In the genomic region with DNA sequence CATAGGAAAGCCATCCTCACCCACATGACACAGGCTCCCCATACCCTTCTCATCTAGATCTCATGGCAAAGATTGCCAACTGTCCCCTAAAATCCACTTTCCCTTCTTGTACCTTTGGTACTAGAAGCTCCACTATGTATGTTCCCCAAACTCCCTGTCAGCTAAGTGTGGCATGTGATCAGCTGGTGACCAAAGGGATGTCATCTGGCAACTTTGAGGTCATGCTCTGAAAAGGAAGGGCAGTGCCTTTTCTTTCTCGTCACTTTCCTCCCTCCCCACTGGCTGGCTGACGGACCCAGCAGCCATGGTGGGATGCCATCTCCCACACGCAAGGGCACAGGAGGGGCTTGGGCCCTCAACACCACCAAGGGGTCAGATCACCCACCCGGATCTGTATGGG, we compare ENCODE assay signal across 16 cellular contexts. TPM values are rescaled to one million over a fixed set of nuclear protein-coding genes. Genes with fewer than 3 reads are reported as not detected.
DNase-seq lines count a peak whose midpoint lies in the region; ATAC-seq and TF ChIP-seq lines count a peak whose summit lies in the region.
"Had no signal": no experiment of that assay in that cellular context is flagged by ENCODE, and none has a peak within 500 bp of the region (broad histone marks: within the 10 kb centered on the region; RNA-seq: fewer than 3 reads in every experiment).

No MANE protein-coding gene starts in this region.

- CTCF ChIA-PET in CD8-positive, alpha-beta memory T cell (lab: Charles Lee), result interaction anchor here (1.7 kb wide), 2 partner anchors 13 to 17 kb away, joined by 4 read pairs; no protein-coding TSS in a partner anchor

- H3K27ac ChIP-seq in BLaER1 (peak overlapping the region; percentile 96), mesenchymal stem cell (ENCODE audit: low read length, poor library complexity, severe bottlenecking) (no peak overlapping the region)
- H3K27ac ChIP-seq in CD8-positive, alpha-beta memory T cell (ENCODE audit: low read depth, low read length), result peak overlapping the region; percentile 28
- H3K27ac ChIP-seq: ovary, vagina had no signal

- TF ChIP-seq CTCF in GM20000 (IDR thresholded peaks at IDR 0.05; ENCODE audit: extremely low read depth, missing control alignments), result no peak

- H3K4me1 ChIP-seq in BLaER1 (peaks cover 100% of the 10 kb centered on the region), mesenchymal stem cell (ENCODE audit: control insufficient read depth, insufficient read depth, low read depth, low read length) (peaks cover 22% of the 10 kb centered on the region)
- H3K4me1 ChIP-seq in CD8-positive, alpha-beta memory T cell (ENCODE audit: insufficient read depth, low read length), result peaks cover 95% of the 10 kb centered on the region

- H3K27me3 ChIP-seq in BLaER1 (no peaks in the 10 kb centered on the region), mesenchymal stem cell (ENCODE audit: control insufficient read depth in 1 of 2, insufficient read depth in 1 of 2, low read length in 2 of 2) (no peaks in the 10 kb centered on the region)
- no peaks in the 10 kb centered on the region for H3K27me3 ChIP-seq in CD8-positive, alpha-beta memory T cell (ENCODE audit: insufficient read depth, low read length, poor library complexity, severe bottlenecking)
- H3K27me3 ChIP-seq: ovary, vagina had no signal

- H3K27ac Mint-ChIP-seq in CD8-positive, alpha-beta memory T cell, result peak overlapping the region; percentile 85 to 95 (median 90)
- peak overlapping the region; percentile 92 for H3K27ac Mint-ChIP-seq in activated T-helper 17 cell treated with anti-CD3 and anti-CD28 coated beads, Interleukin-2, amount 50 U/mL, for 72 hours

- H3K23ac ChIP-seq in mesenchymal stem cell (ENCODE audit: low read length in 2 of 2), result peak overlapping the region in 1 of 2 experiments; percentile 5

- H3K79me1 ChIP-seq in mesenchymal stem cell (replicated peaks; ENCODE audit: low read length, poor library complexity, severe bottlenecking), result peaks cover 2% of the 10 kb centered on the region

- H3K4me3 Mint-ChIP-seq in CD8-positive, alpha-beta memory T cell, result peak overlapping the region in 5 of 7 donors; percentile 34 to 75 (median 49)
- peak overlapping the region; percentile 82 for H3K4me3 Mint-ChIP-seq in activated T-helper 17 cell treated with anti-CD3 and anti-CD28 coated beads, Interleukin-2, amount 50 U/mL, for 72 hours
- H3K4me3 Mint-ChIP-seq: T-helper 1 cell treated with Interleukin-12 subunit alpha and Interleukin-12 subunit beta and Interleukin-4 antibody, amounts not matched to agents 30 μg/mL and 1 μg/mL, for 36 hours had no signal

- no peaks in the 10 kb centered on the region for H3K27me3 Mint-ChIP-seq in CD8-positive, alpha-beta memory T cell
- H3K27me3 Mint-ChIP-seq in activated T-helper 17 cell treated with anti-CD3 and anti-CD28 coated beads, Interleukin-2, amount 50 U/mL, for 72 hours, result no peaks in the 10 kb centered on the region

- H4K20me1 ChIP-seq in BLaER1, result no peaks in the 10 kb centered on the region

- peak overlapping the region; percentile 7 for H4K8ac ChIP-seq in mesenchymal stem cell (ENCODE audit: low read length)

- H4K91ac ChIP-seq in mesenchymal stem cell (ENCODE audit: low read length), result no peak overlapping the region

- H3K14ac ChIP-seq in mesenchymal stem cell (ENCODE audit: low read length in 2 of 2), result no peak overlapping the region

- H2BK15ac ChIP-seq in mesenchymal stem cell (ENCODE audit: low read depth, poor library complexity, severe bottlenecking), result no peak overlapping the region

- no peak for DNase-seq in CD8-positive, alpha-beta memory T cell
- no peak for DNase-seq in mesenchymal stem cell
- no peak for DNase-seq in SHP77 treated with DMSO at 0.1 percent for 48 hours (lab: John Stamatoyannopoulos, UW)
- no peak for DNase-seq in activated CD4-positive, CD25-positive, alpha-beta regulatory T cell (lab: John Stamatoyannopoulos, UW)
- no peak for DNase-seq in GM20000 (ENCODE audit: low spot score)
- no peak for DNase-seq in COLO829 (ENCODE audit: low spot score)
- DNase-seq: glutamatergic neuron; NCI-H1092; NK-92 treated with Interleukin-12 subunit alpha and Interleukin-12 subunit beta, amount 100 ng/mL, for 24 hours; ovary; stimulated activated naive CD4-positive, alpha-beta T cell treated with Interleukin-2 at 50 U/mL for 16 hours had no signal

- peak overlapping the region; percentile 79 for H3K9ac ChIP-seq in BLaER1
- no peak overlapping the region for H3K9ac ChIP-seq in mesenchymal stem cell (ENCODE audit: low read length)

- H2AK5ac ChIP-seq in mesenchymal stem cell (ENCODE audit: low read length, severe bottlenecking), result no peak overlapping the region

- 94% methylated on average over 4 of the region's 4 CpGs for WGBS in mesenchymal stem cell

- no peak overlapping the region for H2BK5ac ChIP-seq in mesenchymal stem cell (ENCODE audit: low read depth, low read length, poor library complexity, severe bottlenecking)

- peak overlapping the region in 1 of 2 experiments; percentile 65 for H3K18ac ChIP-seq in mesenchymal stem cell (ENCODE audit: low read depth in 1 of 2, low read length in 2 of 2)

- no peak overlapping the region for H3K4me3 ChIP-seq in BLaER1
- H3K4me3 ChIP-seq in CD8-positive, alpha-beta memory T cell (ENCODE audit: low read length), result no peak overlapping the region
- H3K4me3 ChIP-seq in mesenchymal stem cell (ENCODE audit: insufficient read depth in 1 of 2, low read depth in 1 of 2, low read length in 2 of 2), result no peak overlapping the region
- H3K4me3 ChIP-seq: ovary, skin epidermis, vagina had no signal

- H2AFZ ChIP-seq in mesenchymal stem cell (ENCODE audit: low read depth, low read length), result no peak overlapping the region

- no peaks in the 10 kb centered on the region for H3K9me3 ChIP-seq in BLaER1
- no peaks in the 10 kb centered on the region for H3K9me3 ChIP-seq in CD8-positive, alpha-beta memory T cell (ENCODE audit: low read length)
- H3K9me3 ChIP-seq in mesenchymal stem cell (ENCODE audit: control insufficient read depth, low read length), result no peaks in the 10 kb centered on the region
- H3K9me3 ChIP-seq: ovary, vagina had no signal

- POLR2A ChIA-PET in CD8-positive, alpha-beta memory T cell (lab: Charles Lee), result no interaction called here

- H3K36me3 ChIP-seq in BLaER1 (peaks cover 40% of the 10 kb centered on the region), mesenchymal stem cell (ENCODE audit: control insufficient read depth in 1 of 2, insufficient read depth in 2 of 2, low read depth in 1 of 2, low read length in 2 of 2) (peaks cover 0 to 2% of the 10 kb centered on the region in 2 experiments)
- peaks cover 31% of the 10 kb centered on the region for H3K36me3 ChIP-seq in CD8-positive, alpha-beta memory T cell (ENCODE audit: insufficient read depth, low read length)
- H3K36me3 ChIP-seq: ovary had no signal

- no peak overlapping the region for H3K4ac ChIP-seq in mesenchymal stem cell (ENCODE audit: low read depth in 1 of 2, low read length in 2 of 2)

- H2BK12ac ChIP-seq in mesenchymal stem cell (ENCODE audit: low read length in 2 of 2), result peak overlapping the region in 1 of 2 experiments; percentile 81

- H2BK120ac ChIP-seq in mesenchymal stem cell (ENCODE audit: low read depth, low read length), result no peak overlapping the region

- H3K4me1 Mint-ChIP-seq in CD8-positive, alpha-beta memory T cell, result peaks cover 87 to 96% (median 89%) of the 10 kb centered on the region in 3 donors
- peaks cover 71% of the 10 kb centered on the region for H3K4me1 Mint-ChIP-seq in activated T-helper 17 cell treated with anti-CD3 and anti-CD28 coated beads, Interleukin-2, amount 50 U/mL, for 72 hours

- H3K9me3 Mint-ChIP-seq in CD8-positive, alpha-beta memory T cell, result no peaks in the 10 kb centered on the region
- no peaks in the 10 kb centered on the region for H3K9me3 Mint-ChIP-seq in activated T-helper 17 cell treated with anti-CD3 and anti-CD28 coated beads, Interleukin-2, amount 50 U/mL, for 72 hours
- H3K9me3 Mint-ChIP-seq: T-helper 1 cell treated with Interleukin-12 subunit alpha and Interleukin-12 subunit beta and Interleukin-4 antibody, amounts not matched to agents 30 μg/mL and 1 μg/mL, for 36 hours had no signal

- H3K36me3 Mint-ChIP-seq in CD8-positive, alpha-beta memory T cell, result peaks cover 0 to 72% (median 14%) of the 10 kb centered on the region in 3 donors
- H3K36me3 Mint-ChIP-seq in activated T-helper 17 cell treated with anti-CD3 and anti-CD28 coated beads, Interleukin-2, amount 50 U/mL, for 72 hours (ENCODE audit: low read depth), result peaks cover 73% of the 10 kb centered on the region

- H3K4me2 ChIP-seq in BLaER1 (peak overlapping the region; percentile 81), mesenchymal stem cell (ENCODE audit: low read length, poor library complexity, severe bottlenecking) (no peak overlapping the region)

- ATAC-seq in activated T-helper 17 cell treated with anti-CD3 and anti-CD28 coated beads, Interleukin-2, amount 50 U/mL, for 72 hours (replicated peaks), result no peak

RNA-seq across cellular contexts. Expression of gene TAF8, which starts 23.8 kb away (rescaled TPM):
- total RNA-seq in CD8-positive, alpha-beta memory T cell, result 10 to 100 TPM; 41.7 to 42.6 TPM
- polyA plus RNA-seq in CD8-positive, alpha-beta memory T cell, result 20.5 TPM
- total RNA-seq in activated T-helper 17 cell treated with anti-CD3 and anti-CD28 coated beads, Interleukin-2, amount 50 U/mL, for 72 hours, result 10 to 100 TPM; 48.8 to 60.9 TPM
- polyA plus RNA-seq in mesenchymal stem cell (2013, experiment 1 of 2), result 17.9 TPM
- 18.2 TPM for polyA plus RNA-seq in mesenchymal stem cell (2013, experiment 2 of 2)
